In the genomic region with DNA sequence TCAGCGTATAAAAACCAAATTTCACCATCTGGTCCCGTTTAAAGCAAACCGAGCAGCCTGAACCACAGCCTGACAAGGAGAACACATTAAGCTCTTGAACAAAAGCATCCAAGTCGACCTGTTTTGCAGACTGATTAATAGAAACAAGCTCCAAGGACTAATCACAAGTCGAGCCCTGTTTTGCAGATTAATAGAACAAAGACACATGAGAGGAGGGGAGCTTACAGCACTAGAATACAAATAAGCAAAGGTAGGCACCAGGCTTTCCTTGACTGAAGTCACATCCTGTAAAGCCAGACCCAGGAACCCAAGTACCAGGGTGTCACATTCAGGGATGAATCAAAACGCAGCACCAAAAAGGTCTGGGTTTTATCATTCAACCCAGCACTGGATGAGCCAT, we compare ENCODE assay signal across 21 cellular contexts.
A peak's percentile ranks its signal among the peaks of the same experiment; 100 is the strongest.
DNase-seq lines count a peak whose midpoint lies in the region; ATAC-seq and TF ChIP-seq lines count a peak whose summit lies in the region.
"Had no signal": no experiment of that assay in that cellular context is flagged by ENCODE, and none has a peak within 500 bp of the region (broad histone marks: within the 10 kb centered on the region; RNA-seq: fewer than 3 reads in every experiment).

No MANE protein-coding gene starts in this region.

- peak overlapping the region in 2 of 3 donors; percentile 11 to 21 for H3K27ac ChIP-seq in thyroid gland
- H3K27ac ChIP-seq: neutrophil, SJCRH30 had no signal

- no peak for ATAC-seq in GM21515 (IDR thresholded peaks at IDR 0.05; ENCODE audit: unreplicated experiment)
- ATAC-seq: activated CD4-positive, CD25-positive, alpha-beta regulatory T cell treated with anti-CD3 and anti-CD28 coated beads, Interleukin-2, amount 50 U/mL, for 24 hours; HCT116; sciatic nerve; stimulated activated naive CD8-positive, alpha-beta T cell treated with anti-CD3 and anti-CD28 coated beads, Interleukin-15, amount 100 ng/mL, for 72 hours had no signal

- H3K9me3 Mint-ChIP-seq in chondrocyte (ENCODE audit: low read depth): no peaks in the 10 kb centered on the region
- H3K9me3 Mint-ChIP-seq: activated T-helper 1 cell treated with anti-CD3 and anti-CD28 coated beads, Interleukin-12 subunit alpha, Interleukin-12 subunit beta, Interleukin-2, Interleukin-4 antibody, amounts not matched to agents 30 ng/mL and 10 ng/mL and 1 ng/mL, durations not matched to agents 14 hours and 24 hours and 36 hours; stimulated activated naive CD8-positive, alpha-beta T cell treated with anti-CD3 and anti-CD28 coated beads, Interleukin-15, amount 100 ng/mL, for 72 hours had no signal

- H3K4me1 ChIP-seq in thyroid gland: peaks cover 14 to 19% of the 10 kb centered on the region in 2 donors
- H3K4me1 ChIP-seq: Caco-2, SJCRH30 had no signal

- no peaks in the 10 kb centered on the region for H3K36me3 ChIP-seq in thyroid gland
- H3K36me3 ChIP-seq: neutrophil had no signal

- no peaks in the 10 kb centered on the region for H3K27me3 ChIP-seq in thyroid gland
- H3K27me3 ChIP-seq: neutrophil, SJCRH30 had no signal

- intact Hi-C loops in thyroid gland (cut with DNase I): no loop called here

- H3K4me3 Mint-ChIP-seq in chondrocyte (ENCODE audit: unreplicated experiment): no peak overlapping the region
- H3K4me3 Mint-ChIP-seq: activated naive CD8-positive, alpha-beta T cell; activated T-helper 1 cell treated with anti-CD3 and anti-CD28 coated beads, Interleukin-12 subunit alpha, Interleukin-12 subunit beta, Interleukin-2, Interleukin-4 antibody, amounts not matched to agents 30 ng/mL and 10 ng/mL and 1 ng/mL, durations not matched to agents 14 hours and 24 hours and 36 hours; stimulated activated naive CD8-positive, alpha-beta T cell treated with anti-CD3 and anti-CD28 coated beads, Interleukin-15, amount 100 ng/mL, for 72 hours had no signal

- H3K9me3 ChIP-seq in thyroid gland: no peaks in the 10 kb centered on the region
- H3K9me3 ChIP-seq: Caco-2, neutrophil, SJCRH30 had no signal

- 37 to 41% methylated on average over 6 of the region's 6 CpGs for WGBS in thyroid gland, 2 donors

- peaks cover 9% of the 10 kb centered on the region for H3K27me3 Mint-ChIP-seq in chondrocyte (ENCODE audit: low read depth)

- TF ChIP-seq CTCF in chondrocyte (IDR thresholded peaks at IDR 0.05): no peak
- no peak for TF ChIP-seq CTCF in thyroid gland (IDR thresholded peaks at IDR 0.05)

- peaks cover 29% of the 10 kb centered on the region for H3K4me1 Mint-ChIP-seq in chondrocyte (ENCODE audit: low read depth)
- H3K4me1 Mint-ChIP-seq: stimulated activated naive CD8-positive, alpha-beta T cell treated with anti-CD3 and anti-CD28 coated beads, Interleukin-15, amount 100 ng/mL, for 72 hours had no signal

- H3K36me3 Mint-ChIP-seq in chondrocyte (ENCODE audit: low read depth): no peaks in the 10 kb centered on the region
- H3K36me3 Mint-ChIP-seq: activated naive CD8-positive, alpha-beta T cell had no signal

- H3K27ac Mint-ChIP-seq in chondrocyte (ENCODE audit: unreplicated experiment): peak overlapping the region; percentile 11
- H3K27ac Mint-ChIP-seq: activated naive CD8-positive, alpha-beta T cell; activated T-helper 1 cell treated with anti-CD3 and anti-CD28 coated beads, Interleukin-12 subunit alpha, Interleukin-12 subunit beta, Interleukin-2, Interleukin-4 antibody, amounts not matched to agents 30 ng/mL and 10 ng/mL and 1 ng/mL, durations not matched to agents 14 hours and 24 hours and 36 hours had no signal

- DNase-seq in NCI-H69 (lab: John Stamatoyannopoulos, UW): peak; percentile 39
- DNase-seq in chondrocyte (ENCODE audit: low spot score): no peak
- peak; percentile 27 for DNase-seq in left kidney (ENCODE audit: low read depth, low spot score)
- no peak for DNase-seq in thyroid gland
- no peak for DNase-seq in NCI-H1436 treated with DMSO at 0.1 percent for 48 hours (lab: John Stamatoyannopoulos, UW)
- no peak for DNase-seq in A172 (ENCODE audit: low spot score)
- DNase-seq: AML-193; Caco-2; hippocampal formation; MM.1S; NCI-H187 treated with DMSO at 0.1 percent for 48 hours; SJCRH30; stimulated activated naive CD8-positive, alpha-beta T cell treated with anti-CD3 and anti-CD28 coated beads, Interleukin-15, amount 100 ng/mL, for 72 hours; T-helper 2 cell had no signal

- no peak overlapping the region for H3K4me3 ChIP-seq in thyroid gland (replicated peaks in 1 of 3)
- H3K4me3 ChIP-seq: SJCRH30 had no signal

- no peak for TF ChIP-seq POLR2A in thyroid gland (IDR thresholded peaks at IDR 0.05)

Comparison
In these comparisons a context has a peak if more than half of its experiments do, and no peak if none do; other contexts are left out.
1. DNase-seq: peak in NCI-H69 (single experiment) and left kidney (single experiment); none in chondrocyte (single experiment), thyroid gland (0 of 2), NCI-H1436 treated with DMSO at 0.1 percent for 48 hours (single experiment) and A172 (single experiment).